20 cellular contexts compared by ENCODE assay signal in the genomic region with DNA sequence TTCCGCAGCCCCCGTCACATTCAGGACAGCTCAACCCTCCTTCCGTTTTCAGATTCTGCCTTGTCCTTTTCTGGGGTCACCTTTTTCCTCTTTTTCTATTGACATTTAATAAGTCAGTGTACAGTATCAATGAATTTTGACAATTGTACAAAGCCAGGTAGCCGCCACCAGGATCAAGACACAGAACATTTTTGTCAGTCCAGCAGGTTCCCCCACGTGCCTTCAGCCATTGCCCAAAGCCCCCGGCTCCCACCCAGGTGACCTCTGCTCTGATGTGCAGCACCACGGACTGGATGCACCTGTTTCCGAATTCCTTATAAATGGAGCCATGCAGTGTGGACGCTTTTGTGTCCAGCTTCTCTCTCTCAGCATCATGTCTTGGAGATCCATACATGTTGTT. TPM values are rescaled to one million over a fixed set of nuclear protein-coding genes. Genes with fewer than 3 reads are reported as not detected.
A peak's percentile ranks its signal among the peaks of the same experiment; 100 is the strongest.
DNase-seq lines count a peak whose midpoint lies in the region; ATAC-seq and TF ChIP-seq lines count a peak whose summit lies in the region.
"Had no signal": no experiment of that assay in that cellular context is flagged by ENCODE, and none has a peak within 500 bp of the region (broad histone marks: within the 10 kb centered on the region; RNA-seq: fewer than 3 reads in every experiment).

No MANE protein-coding gene starts in this region.

- H3K4me3 Mint-ChIP-seq in activated CD8-positive, alpha-beta memory T cell treated with anti-CD3 and anti-CD28 coated beads, Interleukin-2, amount 10 ng/mL, durations not matched to agents 7 days and 5 days, result no peak overlapping the region
- H3K4me3 Mint-ChIP-seq: CD14-positive monocyte, H9, IgD-negative memory B cell had no signal

- H3K27me3 ChIP-seq in left lung (no peaks in the 10 kb centered on the region), suprapubic skin (peaks cover 3% of the 10 kb centered on the region)

- H3K27me3 Mint-ChIP-seq in activated CD8-positive, alpha-beta memory T cell treated with anti-CD3 and anti-CD28 coated beads, Interleukin-2, amount 10 ng/mL, durations not matched to agents 7 days and 5 days, result peaks cover 27% of the 10 kb centered on the region

- TF ChIP-seq POLR2A in suprapubic skin (IDR thresholded peaks at IDR 0.05), result no peak

- H3K9me3 ChIP-seq in left lung, result peaks cover 0 to 8% of the 10 kb centered on the region in 2 donors
- peaks cover 4% of the 10 kb centered on the region for H3K9me3 ChIP-seq in suprapubic skin

- no peaks in the 10 kb centered on the region for H3K4me1 Mint-ChIP-seq in activated CD8-positive, alpha-beta memory T cell treated with anti-CD3 and anti-CD28 coated beads, Interleukin-2, amount 10 ng/mL, durations not matched to agents 7 days and 5 days
- H3K4me1 Mint-ChIP-seq: CD14-positive monocyte, H9 had no signal

- CTCF ChIA-PET in activated CD8-positive, alpha-beta memory T cell treated with anti-CD3 and anti-CD28 coated beads, Interleukin-2, amount 10 ng/mL, durations not matched to agents 7 days and 5 days (lab: Charles Lee), result no interaction called here

- DNase-seq in activated CD8-positive, alpha-beta memory T cell treated with anti-CD3 and anti-CD28 coated beads for 24 hours, result peak; percentile 28
- no peak for DNase-seq in activated CD8-positive, alpha-beta memory T cell treated with anti-CD3 and anti-CD28 coated beads, Interleukin-2, amount 10 ng/mL, durations not matched to agents 7 days and 5 days
- peak; percentile 12 for DNase-seq in left ventricle myocardium superior
- no peak for DNase-seq in left cardiac atrium
- DNase-seq in left lung, result peak; percentile 22 to 24
- DNase-seq in suprapubic skin (ENCODE audit: low spot score in 2 of 2), result peak; percentile 43 to 46
- no peak for DNase-seq in midbrain (lab: John Stamatoyannopoulos, UW)
- DNase-seq: DMS79 treated with DMSO at 0.1 percent for 48 hours, H9, Karpas-422, NCI-H1436, NCI-H1930, NCI-H226, PC-3 had no signal

- H3K27ac ChIP-seq in left lung (no peak overlapping the region), suprapubic skin (no peak overlapping the region)
- H3K27ac ChIP-seq: HL-60 had no signal

- 92% methylated on average over 9 of the region's 9 CpGs for WGBS in suprapubic skin

- intact Hi-C loops in left ventricle myocardium superior (cut with micrococcal nuclease), result no loop called here
- intact Hi-C loops in left cardiac atrium (cut with DNase I), result no loop called here
- intact Hi-C loops in left lung (cut with DNase I), result no loop called here

- no peak for TF ChIP-seq EP300 in suprapubic skin (IDR thresholded peaks at IDR 0.05)

- TF ChIP-seq CTCF in left lung (IDR thresholded peaks at IDR 0.05), result no peak
- no peak for TF ChIP-seq CTCF in suprapubic skin (IDR thresholded peaks at IDR 0.05)

- no peak overlapping the region for H3K27ac Mint-ChIP-seq in activated CD8-positive, alpha-beta memory T cell treated with anti-CD3 and anti-CD28 coated beads, Interleukin-2, amount 10 ng/mL, durations not matched to agents 7 days and 5 days
- H3K27ac Mint-ChIP-seq: CD14-positive monocyte, H9, IgD-negative memory B cell had no signal

- H3K36me3 ChIP-seq in left lung (no peaks in the 10 kb centered on the region), suprapubic skin (no peaks in the 10 kb centered on the region)

- no peak for ATAC-seq in activated CD8-positive, alpha-beta memory T cell treated with anti-CD3 and anti-CD28 coated beads, Interleukin-2, amount 10 ng/mL, durations not matched to agents 7 days and 5 days
- ATAC-seq in left ventricle myocardium superior (no peak), left cardiac atrium (no peak), left lung (no peak), HG03432 (IDR thresholded peaks at IDR 0.05; ENCODE audit: unreplicated experiment) (no peak)
- ATAC-seq: PC-3 had no signal

- no peaks in the 10 kb centered on the region for H3K9me3 Mint-ChIP-seq in activated CD8-positive, alpha-beta memory T cell treated with anti-CD3 and anti-CD28 coated beads, Interleukin-2, amount 10 ng/mL, durations not matched to agents 7 days and 5 days (ENCODE audit: low read depth)

- no peak overlapping the region for H3K4me3 ChIP-seq in left lung
- no peak overlapping the region for H3K4me3 ChIP-seq in suprapubic skin

- H3K4me1 ChIP-seq in left lung (no peaks in the 10 kb centered on the region), suprapubic skin (no peaks in the 10 kb centered on the region)

- no peaks in the 10 kb centered on the region for H3K36me3 Mint-ChIP-seq in activated CD8-positive, alpha-beta memory T cell treated with anti-CD3 and anti-CD28 coated beads, Interleukin-2, amount 10 ng/mL, durations not matched to agents 7 days and 5 days
- H3K36me3 Mint-ChIP-seq: CD14-positive monocyte had no signal

RNA-seq across cellular contexts. Expression of gene CROCC2, which starts 30.0 kb away (rescaled TPM):
- total RNA-seq in activated CD8-positive, alpha-beta memory T cell treated with anti-CD3 and anti-CD28 coated beads, Interleukin-2, amount 10 ng/mL, durations not matched to agents 7 days and 5 days, result not detected
- total RNA-seq in left ventricle myocardium superior, result not detected
- not detected for total RNA-seq in left cardiac atrium
- 1 to 10 TPM in 1 of 2 donors, under 1 TPM in 1; 0.32 to 2.3 TPM for total RNA-seq in left lung
- total RNA-seq in suprapubic skin, result not detected
- total RNA-seq: H9, HT1080, MCF 10A, PC-3 had no signal

RNA-seq across cellular contexts. Expression of gene MAB21L4, which starts 40.1 kb away (rescaled TPM):
- not detected for total RNA-seq in activated CD8-positive, alpha-beta memory T cell treated with anti-CD3 and anti-CD28 coated beads, Interleukin-2, amount 10 ng/mL, durations not matched to agents 7 days and 5 days
- total RNA-seq in left ventricle myocardium superior (not detected), left cardiac atrium (not detected), left lung (10 to 100 TPM; 20.6 to 35.7 TPM), suprapubic skin (10 to 100 TPM; 28.7 to 97.5 (median 69.2) TPM)
- total RNA-seq: HT1080, MCF 10A had no signal

Comparison
In these comparisons a context has a peak if more than half of its experiments do, and no peak if none do; other contexts are left out.
1. DNase-seq: peak in activated CD8-positive, alpha-beta memory T cell treated with anti-CD3 and anti-CD28 coated beads for 24 hours (single experiment), left ventricle myocardium superior (single experiment), left lung (2 of 2) and suprapubic skin (2 of 2); none in activated CD8-positive, alpha-beta memory T cell treated with anti-CD3 and anti-CD28 coated beads, Interleukin-2, amount 10 ng/mL, durations not matched to agents 7 days and 5 days (single experiment), left cardiac atrium (single experiment) and midbrain (single experiment).
2. RNA of gene MAB21L4, which starts 40.1 kb away (total RNA-seq): 28.7 to 97.5 TPM in suprapubic skin and 20.6 to 35.7 TPM in left lung; not detected in activated CD8-positive, alpha-beta memory T cell treated with anti-CD3 and anti-CD28 coated beads, Interleukin-2, amount 10 ng/mL, durations not matched to agents 7 days and 5 days, not detected in left ventricle myocardium superior (single experiment) and not detected in left cardiac atrium; every median in the first group is over 10 times any median in the second.